9 cellular contexts compared by ENCODE assay signal in genomic region chr5:176466245-176466871, GRCh38. TPM values are rescaled to one million over a fixed set of nuclear protein-coding genes. Genes with fewer than 3 reads are reported as not detected.
DNase-seq lines count a peak whose midpoint lies in the region; TF ChIP-seq lines count a peak whose summit lies in the region.
"Had no signal": no experiment of that assay in that cellular context is flagged by ENCODE, and none has a peak within 500 bp of the region (broad histone marks: within the 10 kb centered on the region; RNA-seq: fewer than 3 reads in every experiment).

No MANE protein-coding gene starts in this region.

- peak overlapping the region; percentile 26 for H3K4me2 ChIP-seq in skeletal muscle satellite cell (ENCODE audit: low read length)

- intact Hi-C loops in sigmoid colon (cut with DNase I) = no loop called here

- no peak overlapping the region for H3K4me3 ChIP-seq in skeletal muscle satellite cell (ENCODE audit: low read length)
- H3K4me3 ChIP-seq in sigmoid colon = no peak overlapping the region
- H3K4me3 ChIP-seq: GM12878 had no signal

- H3K4me3 Mint-ChIP-seq in HFFc6 = no peak overlapping the region

- peak; percentile 47 for DNase-seq in HFFc6
- peak; percentile 97 for DNase-seq in SIG-M5 treated with dmso at 0.1 percent for 504 hours (lab: John Stamatoyannopoulos, UW; ENCODE audit: unreplicated experiment)
- peak; percentile 82 for DNase-seq in fibroblast of peridontal ligament (ENCODE audit: extremely low read depth)
- DNase-seq in sigmoid colon = no peak
- no peak for DNase-seq in KG1 (lab: John Stamatoyannopoulos, UW)
- DNase-seq in mucosa of gallbladder (ENCODE audit: low spot score) = no peak
- DNase-seq: stimulated activated naive CD4-positive, alpha-beta T cell had no signal

- H3K9me3 Mint-ChIP-seq in HFFc6 = no peaks in the 10 kb centered on the region

- no peak for TF ChIP-seq EP300 in sigmoid colon (IDR thresholded peaks at IDR 0.05)

- H3K4me1 ChIP-seq in skeletal muscle satellite cell (ENCODE audit: control insufficient read depth, insufficient read depth, low read length) (peaks cover 15% of the 10 kb centered on the region), sigmoid colon (peaks cover 0 to 23% (median 12%) of the 10 kb centered on the region in 4 donors)

- peaks cover 8% of the 10 kb centered on the region for H3K36me3 ChIP-seq in skeletal muscle satellite cell (ENCODE audit: insufficient read depth, low read length)
- H3K36me3 ChIP-seq in sigmoid colon = peaks cover 0 to 13% (median 2%) of the 10 kb centered on the region in 4 donors

- 66 to 67% methylated on average over 6 of the region's 6 CpGs for whole genome bisulfite sequencing in sigmoid colon, 2 donors

- no peak overlapping the region for H3K27ac ChIP-seq in sigmoid colon

- peaks cover 2% of the 10 kb centered on the region; the same call in 1 of the 2 replicates for H3K27me3 Mint-ChIP-seq in HFFc6 (ENCODE audit: insufficient read depth)

- H3K36me3 Mint-ChIP-seq in HFFc6 (ENCODE audit: low read depth) = peaks cover 5% of the 10 kb centered on the region; the same call in 1 of the 2 replicates

- no peak for TF ChIP-seq CTCF in HFFc6 (IDR thresholded peaks at IDR 0.05)
- TF ChIP-seq CTCF in sigmoid colon (IDR thresholded peaks at IDR 0.05) = no peak

- peak overlapping the region; percentile 30 for H3K27ac Mint-ChIP-seq in HFFc6

- no peak for TF ChIP-seq POLR2A in sigmoid colon (IDR thresholded peaks at IDR 0.05)

- H3K27me3 ChIP-seq in skeletal muscle satellite cell (ENCODE audit: control insufficient read depth, insufficient read depth, low read length) = no peaks in the 10 kb centered on the region
- no peaks in the 10 kb centered on the region for H3K27me3 ChIP-seq in sigmoid colon

- H3K9me3 ChIP-seq in skeletal muscle satellite cell (replicated peaks; ENCODE audit: low read length) (no peaks in the 10 kb centered on the region), sigmoid colon (no peaks in the 10 kb centered on the region)

- H3K9ac ChIP-seq in skeletal muscle satellite cell (ENCODE audit: low read depth, low read length) = no peak overlapping the region

- peaks cover 25% of the 10 kb centered on the region for H3K4me1 Mint-ChIP-seq in HFFc6 (ENCODE audit: low read depth)

RNA-seq across cellular contexts. Expression of gene FAF2, which starts 18.2 kb away (rescaled TPM):
- 10 to 100 TPM; 43.4 to 53.1 (median 49.3) TPM for total RNA-seq in HFFc6 (2021; fragmentation: NEBNext Ultra II Directional; extraction: Animal tissue kit (Norgen Biotek cat#: 25700))
- 39.0 and 42.2 TPM in 2 replicates for total RNA-seq in skeletal muscle satellite cell (2012; rRNA removed)
- total RNA-seq in sigmoid colon (10 to 100 TPM; 18.5 to 24.6 (median 19.1) TPM), mucosa of gallbladder (30.2 TPM)
- polyA plus RNA-seq in sigmoid colon = 10 to 100 TPM in 1 of 3 donors, 1 to 10 TPM in 2; 4.2 to 19.8 (median 4.4) TPM

RNA-seq across cellular contexts. Expression of gene CLTB, which starts 50.0 kb away (rescaled TPM):
- 100 to 1,000 TPM; 178 to 226 (median 202) TPM for total RNA-seq in HFFc6 (2021; fragmentation: NEBNext Ultra II Directional; extraction: Animal tissue kit (Norgen Biotek cat#: 25700))
- total RNA-seq in skeletal muscle satellite cell (2012; rRNA removed) = 85.7 and 112 TPM in 2 replicates
- 100 to 1,000 TPM; 129 to 163 (median 156) TPM for total RNA-seq in sigmoid colon
- 100 to 1,000 TPM; 274 to 403 (median 280) TPM for polyA plus RNA-seq in sigmoid colon
- 119 TPM for total RNA-seq in mucosa of gallbladder

Comparison
In these comparisons a context has a peak if more than half of its experiments do, and no peak if none do; other contexts are left out.
1. DNase-seq: peak in HFFc6 (single experiment), SIG-M5 treated with dmso at 0.1 percent for 504 hours (single experiment) and fibroblast of peridontal ligament (single experiment); none in sigmoid colon (single experiment), KG1 (single experiment) and mucosa of gallbladder (single experiment).